ENCODE assay signal across 15 cellular contexts in the genomic region with DNA sequence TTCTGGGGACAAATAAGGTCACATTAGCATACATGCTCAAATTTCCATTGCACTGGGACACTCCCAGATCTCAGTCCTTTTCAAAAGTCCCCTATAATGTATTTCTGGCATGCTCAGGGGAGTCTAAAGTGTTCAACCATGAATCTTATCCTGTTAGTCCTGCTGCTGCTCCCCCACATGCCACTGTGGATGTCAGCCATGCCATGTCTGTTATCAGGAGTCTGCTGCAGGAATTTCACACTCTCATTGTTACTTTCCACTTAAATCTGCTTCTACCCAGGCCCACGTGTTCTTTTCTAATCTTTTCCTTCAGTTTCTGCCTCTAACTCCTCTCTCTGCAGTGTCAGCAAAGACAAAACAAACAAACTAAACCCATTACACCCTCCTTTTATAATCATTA.
"Had no signal": no experiment of that assay in that cellular context is flagged by ENCODE, and none has a peak within 500 bp of the region (broad histone marks: within the 10 kb centered on the region; RNA-seq: fewer than 3 reads in every experiment).

No MANE protein-coding gene starts in this region.

- H3K27me3 Mint-ChIP-seq: naive B cell; stimulated activated naive CD8-positive, alpha-beta T cell treated with anti-CD3 and anti-CD28 coated beads, Interleukin-15, Interleukin-2, amounts not matched to agents 100 ng/mL and 50 ng/mL, for 24 hours; T-cell; type B pancreatic cell had no signal

- H3K4me1 ChIP-seq: gastroesophageal sphincter, suprapubic skin had no signal

- H3K27ac ChIP-seq: dorsolateral prefrontal cortex, gastroesophageal sphincter, hepatocyte, suprapubic skin had no signal

- H3K4me2 ChIP-seq: hepatocyte had no signal

- H3K4me3 ChIP-seq: dorsolateral prefrontal cortex, gastroesophageal sphincter, hepatocyte, suprapubic skin had no signal

- H2AFZ ChIP-seq: hepatocyte had no signal

- H3K4me1 Mint-ChIP-seq: naive B cell, T-cell had no signal

- H3K27me3 ChIP-seq: dorsolateral prefrontal cortex, gastroesophageal sphincter, hepatocyte, suprapubic skin had no signal

- H3K9me3 Mint-ChIP-seq: type B pancreatic cell had no signal

- ATAC-seq: activated CD4-positive, CD25-positive, alpha-beta regulatory T cell treated with anti-CD3 and anti-CD28 coated beads, Interleukin-2, amount 50 U/mL, for 24 hours; gastroesophageal sphincter; sciatic nerve; T-cell had no signal

- H3K36me3 Mint-ChIP-seq: naive B cell, T-cell, type B pancreatic cell had no signal

- H3K9me3 ChIP-seq: gastroesophageal sphincter, suprapubic skin had no signal

- H3K36me3 ChIP-seq: gastroesophageal sphincter, suprapubic skin had no signal

- DNase-seq: activated CD4-positive, alpha-beta T cell treated with anti-CD3 and anti-CD28 coated beads, Interleukin-2, amount 50 U/mL, for 1 hour; activated CD8-positive, alpha-beta memory T cell treated with anti-CD3 and anti-CD28 coated beads for 24 hours; activated naive CD4-positive, alpha-beta T cell; dorsolateral prefrontal cortex; naive B cell; occipital lobe; T-cell; T-helper 9 cell had no signal

- H3K27ac Mint-ChIP-seq: naive B cell; stimulated activated naive CD8-positive, alpha-beta T cell treated with anti-CD3 and anti-CD28 coated beads, Interleukin-15, Interleukin-2, amounts not matched to agents 100 ng/mL and 50 ng/mL, for 24 hours; T-cell; type B pancreatic cell had no signal

- H3K79me2 ChIP-seq: hepatocyte had no signal

- H3K4me3 Mint-ChIP-seq: naive B cell; stimulated activated naive CD8-positive, alpha-beta T cell treated with anti-CD3 and anti-CD28 coated beads, Interleukin-15, Interleukin-2, amounts not matched to agents 100 ng/mL and 50 ng/mL, for 24 hours; T-cell; type B pancreatic cell had no signal
